8 cellular contexts compared by ENCODE assay signal in the genomic region with DNA sequence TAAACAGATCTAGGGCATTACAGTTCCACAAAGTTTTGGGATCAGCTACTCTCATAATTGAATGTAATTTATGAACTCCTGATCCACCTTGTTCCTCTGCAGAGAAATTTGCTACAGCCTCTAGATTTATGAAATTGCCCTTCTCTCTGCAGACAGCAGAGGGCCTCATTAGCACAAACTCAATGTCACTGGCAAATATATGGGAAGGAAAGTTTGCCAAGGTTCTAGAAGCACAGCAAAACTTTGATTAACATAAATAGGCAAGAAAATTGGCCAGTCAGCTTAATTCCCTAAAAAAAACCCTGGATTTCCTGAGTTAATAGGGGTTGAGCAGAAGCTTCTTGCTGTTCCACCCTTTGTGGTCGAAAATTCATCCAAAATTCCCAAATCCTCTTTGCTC. TPM values are rescaled to one million over a fixed set of nuclear protein-coding genes. Genes with fewer than 3 reads are reported as not detected.
A peak's percentile ranks its signal among the peaks of the same experiment; 100 is the strongest.
DNase-seq lines count a peak whose midpoint lies in the region; ATAC-seq and TF ChIP-seq lines count a peak whose summit lies in the region.

No MANE protein-coding gene starts in this region.

- TF ChIP-seq POLR2A in prostate gland (IDR thresholded peaks at IDR 0.05), result no peak

- 75% methylated on average over 1 of the region's 1 CpG for WGBS in prostate gland

- no peaks in the 10 kb centered on the region for H3K36me3 ChIP-seq in prostate gland

- no peaks in the 10 kb centered on the region for H3K9me3 ChIP-seq in prostate gland

- DNase-seq in DMS 273 (lab: John Stamatoyannopoulos, UW; ENCODE audit: unreplicated experiment) (peak; percentile 72), DMS 273 treated with DMSO at 0.1 percent for 48 hours (lab: John Stamatoyannopoulos, UW) (no peak), HL-60 (ENCODE audit: low read depth in 1 of 2, low spot score in 1 of 2) (no peak), SK-MEL-5 (ENCODE audit: low read depth, low spot score) (peak; percentile 61), fibroblast of peridontal ligament (ENCODE audit: extremely low read depth) (peak; percentile 73), prostate gland (ENCODE audit: low spot score) (no peak)

- H3K27ac ChIP-seq in HL-60 (replicated peaks), result no peak overlapping the region
- H3K27ac ChIP-seq in prostate gland, result no peak overlapping the region

- H3K4me1 ChIP-seq in prostate gland (replicated peaks), result no peaks in the 10 kb centered on the region

- in situ Hi-C loops in SK-MEL-5 (cut with HindIII; ENCODE audit: low pct_unique_long_range_greater_than_20kb, low sequenced_read_pairs), result no loop called here

- no peaks in the 10 kb centered on the region for H3K27me3 ChIP-seq in HL-60 (ENCODE audit: insufficient read depth, poor library complexity, severe bottlenecking)
- H3K27me3 ChIP-seq in prostate gland (replicated peaks; ENCODE audit: insufficient read depth), result no peaks in the 10 kb centered on the region

- H3K4me3 ChIP-seq in HL-60 (replicated peaks; ENCODE audit: insufficient read depth, low read length), result no peak overlapping the region
- no peak overlapping the region for H3K4me3 ChIP-seq in prostate gland

- ATAC-seq in GM19463 (IDR thresholded peaks at IDR 0.05; ENCODE audit: unreplicated experiment) (no peak), HG03039 (IDR thresholded peaks at IDR 0.05; ENCODE audit: unreplicated experiment) (no peak)

- intact Hi-C loops in prostate gland (cut with DNase I), result loop anchor here (5.0 kb wide), 2 partner anchors 118 to 233 kb away; partner anchors contain the start of genes NCBP2L and TSC22D3

- TF ChIP-seq CTCF in HL-60 (IDR thresholded peaks at IDR 0.05; ENCODE audit: insufficient read depth, low read length) (peak; percentile 26), prostate gland (IDR thresholded peaks at IDR 0.05) (peak in 3 of 4 experiments; percentile 44 to 70 (median 67))

RNA-seq across cellular contexts. Expression of gene PRPS1, which starts 31.5 kb away (rescaled TPM):
- total RNA-seq in SK-MEL-5 (2014; rRNA removed; shearing (Covaris generic)), result 39.8 and 39.9 TPM in 2 replicates
- polyA plus RNA-seq in SK-MEL-5 (2015; cell fraction: cytosol; rRNA removed), result 49.5 and 49.6 TPM in 2 replicates
- 22.3 and 22.8 TPM in 2 replicates for polyA plus RNA-seq in SK-MEL-5 (2015; cell fraction: nucleus; rRNA removed)
- 10 to 100 TPM; 37.5 to 37.6 TPM for total RNA-seq in prostate gland

Comparison
In these comparisons a context has a peak if more than half of its experiments do, and no peak if none do; other contexts are left out.
1. DNase-seq: peak in DMS 273 (single experiment), SK-MEL-5 (single experiment) and fibroblast of peridontal ligament (single experiment); none in DMS 273 treated with DMSO at 0.1 percent for 48 hours (single experiment), HL-60 (0 of 2) and prostate gland (single experiment).